In the genomic region with DNA sequence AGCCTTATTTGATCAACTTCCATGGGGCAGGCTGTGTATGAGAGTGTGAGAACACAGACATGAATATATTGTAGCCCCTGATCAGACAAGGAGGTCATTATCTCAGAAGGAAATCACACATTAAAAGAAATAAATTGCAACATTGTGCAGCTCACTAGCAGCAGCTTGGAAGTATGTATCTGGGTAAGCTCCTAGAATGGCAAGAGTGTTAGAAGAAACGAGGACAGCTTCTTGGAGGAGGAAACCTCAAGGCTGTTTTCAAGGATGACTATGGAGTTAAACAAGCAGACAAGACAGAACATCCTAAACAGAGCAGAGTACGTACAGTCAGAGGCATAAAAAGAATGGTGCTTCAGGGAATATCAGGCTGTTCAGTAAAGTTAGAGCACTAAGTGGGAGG, we compare ENCODE assay signal across 34 cellular contexts.
"Had no signal": no experiment of that assay in that cellular context is flagged by ENCODE, and none has a peak within 500 bp of the region (broad histone marks: within the 10 kb centered on the region; RNA-seq: fewer than 3 reads in every experiment).

No MANE protein-coding gene starts in this region.

- H3K9ac ChIP-seq: KMS-11 had no signal

- DNase-seq: Karpas-422, Kasumi-1, MG63, MM.1S, MV-4-11, NCI-H1048, NCI-H1092, NCI-H1092 treated with DMSO at 0.1 percent for 48 hours, NCI-H1105, NCI-H1105 treated with DMSO at 0.1 percent for 48 hours, NCI-H1417, NCI-H1417 treated with DMSO at 0.1 percent for 48 hours, NCI-H1436, NCI-H1436 treated with DMSO at 0.1 percent for 48 hours, NCI-H1694, NCI-H1694 treated with DMSO at 0.1 percent for 48 hours, NCI-H187, NCI-H187 treated with DMSO at 0.1 percent for 48 hours, NCI-H1930, NCI-H2029, NCI-H2029 treated with DMSO at 0.1 percent for 48 hours, NCI-H2081, NCI-H2081 treated with DMSO at 0.1 percent for 48 hours, NCI-H2107, NCI-H2171, NCI-H2171 treated with DMSO at 0.1 percent for 48 hours, NCI-H2227 treated with DMSO at 0.1 percent for 48 hours, NCI-H226, NCI-H345, NCI-H446, NCI-H446 treated with DMSO at 0.1 percent for 48 hours, NCI-H510A, NCI-H510A treated with DMSO at 0.1 percent for 48 hours had no signal

- H3K36me3 ChIP-seq: MG63 had no signal

- H3K9me3 ChIP-seq: MG63 had no signal

- H3K4me2 ChIP-seq: KMS-11 had no signal

- H3K27ac ChIP-seq: KMS-11 had no signal

- H3K4me3 ChIP-seq: MG63 had no signal
